ENCODE assay signal across 12 cellular contexts in genomic region chr11:6627762-6628241, GRCh38. TPM values are rescaled to one million over a fixed set of nuclear protein-coding genes. Genes with fewer than 3 reads are reported as not detected.
DNase-seq lines count a peak whose midpoint lies in the region; ATAC-seq and TF ChIP-seq lines count a peak whose summit lies in the region.
"Had no signal": no experiment of that assay in that cellular context is flagged by ENCODE, and none has a peak within 500 bp of the region (broad histone marks: within the 10 kb centered on the region; RNA-seq: fewer than 3 reads in every experiment).

No MANE protein-coding gene starts in this region.

- no peaks in the 10 kb centered on the region for H3K4me1 ChIP-seq in aorta (ENCODE audit: control insufficient read depth in 1 of 2, insufficient read depth in 2 of 2, low read length in 2 of 2)
- H3K4me1 ChIP-seq in uterus: no peaks in the 10 kb centered on the region

- H3K27ac Mint-ChIP-seq in activated naive CD8-positive, alpha-beta T cell: peak overlapping the region; percentile 61
- H3K27ac Mint-ChIP-seq: neural progenitor cell had no signal

- WGBS in aorta, 2 donors: 76 to 77% methylated on average over 2 of the region's 2 CpGs

- H3K27ac ChIP-seq in aorta (ENCODE audit: low read depth in 1 of 2, low read length in 2 of 2): no peak overlapping the region
- H3K27ac ChIP-seq in uterus: no peak overlapping the region
- H3K27ac ChIP-seq: body of pancreas, heart right ventricle, neural progenitor cell had no signal

- no peaks in the 10 kb centered on the region for H3K27me3 ChIP-seq in aorta (ENCODE audit: control insufficient read depth in 1 of 2, insufficient read depth in 2 of 2, low read length in 1 of 2)
- no peaks in the 10 kb centered on the region for H3K27me3 ChIP-seq in uterus
- H3K27me3 ChIP-seq: body of pancreas, heart right ventricle had no signal

- TF ChIP-seq POLR2A in uterus (IDR thresholded peaks at IDR 0.05): no peak

- H3K36me3 Mint-ChIP-seq in activated naive CD8-positive, alpha-beta T cell: no peaks in the 10 kb centered on the region

- H3K27me3 Mint-ChIP-seq in activated naive CD8-positive, alpha-beta T cell: no peaks in the 10 kb centered on the region

- no peaks in the 10 kb centered on the region for H3K9me3 Mint-ChIP-seq in activated naive CD8-positive, alpha-beta T cell (ENCODE audit: low read depth)
- H3K9me3 Mint-ChIP-seq: neural progenitor cell had no signal

- H3K9me3 ChIP-seq in aorta (ENCODE audit: control insufficient read depth, low read length) (no peaks in the 10 kb centered on the region), uterus (no peaks in the 10 kb centered on the region)
- H3K9me3 ChIP-seq: body of pancreas, heart right ventricle had no signal

- no peak overlapping the region for H3K4me3 ChIP-seq in aorta (ENCODE audit: low read length in 2 of 2)
- H3K4me3 ChIP-seq in uterus: no peak overlapping the region
- H3K4me3 ChIP-seq: body of pancreas, heart right ventricle, neural progenitor cell had no signal

- DNase-seq in aorta: no peak
- no peak for DNase-seq in uterus
- DNase-seq: NCI-H2171 had no signal

- intact Hi-C loops in aorta (cut with DNase I) (no loop called here), uterus (cut with DNase I; ENCODE audit: low total_unique reads) (no loop called here)

- no peak for TF ChIP-seq CTCF in uterus (IDR thresholded peaks at IDR 0.05)

- H3K36me3 ChIP-seq in aorta (ENCODE audit: control insufficient read depth in 1 of 2, insufficient read depth in 2 of 2, low read length in 1 of 2) (peaks cover 0 to 13% of the 10 kb centered on the region in 2 donors), uterus (no peaks in the 10 kb centered on the region)
- H3K36me3 ChIP-seq: neural progenitor cell had no signal

- H3K4me3 Mint-ChIP-seq in activated naive CD8-positive, alpha-beta T cell: no peak overlapping the region
- H3K4me3 Mint-ChIP-seq: neural progenitor cell had no signal

- peaks cover 12% of the 10 kb centered on the region for H3K4me1 Mint-ChIP-seq in activated naive CD8-positive, alpha-beta T cell (ENCODE audit: low read depth)
- H3K4me1 Mint-ChIP-seq: neural progenitor cell had no signal

- ATAC-seq in GM18498 (IDR thresholded peaks at IDR 0.05; ENCODE audit: unreplicated experiment) (peak; percentile 78), GM19438 (IDR thresholded peaks at IDR 0.05; ENCODE audit: low read depth, unreplicated experiment) (peak; percentile 67), HG03175 (IDR thresholded peaks at IDR 0.05; ENCODE audit: unreplicated experiment) (peak; percentile 77), HG02973 (IDR thresholded peaks at IDR 0.05; ENCODE audit: unreplicated experiment) (no peak), aorta (ENCODE audit: low FRiP score) (no peak), esophagus mucosa (no peak)
- ATAC-seq: body of pancreas had no signal

RNA-seq across cellular contexts. Expression of gene TPP1, which starts 8.6 kb away (rescaled TPM):
- total RNA-seq in aorta (100 to 1,000 TPM in 1 of 2 donors, 10 to 100 TPM in 1; 79.5 to 125 TPM), esophagus mucosa (38.7 TPM), uterus (10 to 100 TPM; 27.1 to 74.9 (median 40.7) TPM)
- polyA plus RNA-seq in aorta: 10 to 100 TPM; 26.8 to 38.0 TPM

RNA-seq across cellular contexts. Expression of gene TAF10, which starts 15.8 kb away (rescaled TPM):
- total RNA-seq in aorta (100 to 1,000 TPM in 1 of 2 donors, 10 to 100 TPM in 1; 79.2 to 108 TPM), esophagus mucosa (101 TPM), uterus (100 to 1,000 TPM in 2 of 4 donors, 10 to 100 TPM in 2; 11.5 to 137 (median 67.1) TPM)
- polyA plus RNA-seq in aorta: 100 to 1,000 TPM in 1 of 2 donors, 10 to 100 TPM in 1; 55.0 to 119 TPM

RNA-seq across cellular contexts. Expression of gene ILK, which starts 24.2 kb away (rescaled TPM):
- 100 to 1,000 TPM; 336 to 562 TPM for total RNA-seq in aorta
- 100 to 1,000 TPM; 287 to 526 TPM for polyA plus RNA-seq in aorta
- 32.4 TPM for total RNA-seq in esophagus mucosa
- 100 to 1,000 TPM; 205 to 336 (median 279) TPM for total RNA-seq in uterus

RNA-seq across cellular contexts. Expression of gene RRP8, which starts 24.4 kb away (rescaled TPM):
- total RNA-seq in aorta: 10 to 100 TPM; 18.8 to 22.2 TPM
- polyA plus RNA-seq in aorta: 10 to 100 TPM in 1 of 2 donors, 1 to 10 TPM in 1; 3.4 to 37.3 TPM
- 13.2 TPM for total RNA-seq in esophagus mucosa
- total RNA-seq in uterus: 10 to 100 TPM; 12.6 to 41.2 (median 26.9) TPM

RNA-seq across cellular contexts. Expression of gene DCHS1, which starts 27.8 kb away (rescaled TPM):
- total RNA-seq in aorta: 10 to 100 TPM; 60.8 to 64.4 TPM
- 10 to 100 TPM in 1 of 2 donors, 1 to 10 TPM in 1; 1.4 to 12.4 TPM for polyA plus RNA-seq in aorta
- 1.4 TPM for total RNA-seq in esophagus mucosa
- total RNA-seq in uterus: 100 to 1,000 TPM in 1 of 4 donors, 10 to 100 TPM in 3; 26.8 to 125 (median 73.6) TPM

Comparison
In these comparisons a context has a peak if more than half of its experiments do, and no peak if none do; other contexts are left out.
1. ATAC-seq: peak in GM18498 (single experiment), GM19438 (single experiment) and HG03175 (single experiment); none in HG02973 (single experiment), aorta (single experiment) and esophagus mucosa (single experiment).